Comparison of ENCODE assay signal across 9 cellular contexts in genomic region chr14:59869381-59870255, GRCh38. TPM values are rescaled to one million over a fixed set of nuclear protein-coding genes. Genes with fewer than 3 reads are reported as not detected.
DNase-seq lines count a peak whose midpoint lies in the region; ATAC-seq, FAIRE-seq and TF ChIP-seq lines count a peak whose summit lies in the region.
"Had no signal": no experiment of that assay in that cellular context is flagged by ENCODE, and none has a peak within 500 bp of the region (broad histone marks: within the 10 kb centered on the region; RNA-seq: fewer than 3 reads in every experiment).

No MANE protein-coding gene starts in this region.

- H3K9me3 ChIP-seq in PC-3 (ENCODE audit: low read length) (no peaks in the 10 kb centered on the region), gastrocnemius medialis (no peaks in the 10 kb centered on the region)

- H3K27me3 Mint-ChIP-seq in glutamatergic neuron (ENCODE audit: unreplicated experiment) = peaks cover 8% of the 10 kb centered on the region

- CTCF ChIA-PET in PC-3 (lab: Charles Lee) = no interaction called here

- DNase-seq in GM12891 (ENCODE audit: insufficient read length, low spot score) (peak; percentile 9), PC-3 (no peak), glutamatergic neuron (peak; percentile 51), gastrocnemius medialis (no peak), NAMALWA (ENCODE audit: low spot score) (no peak), mucosa of gallbladder (ENCODE audit: low spot score) (no peak)

- in situ Hi-C loops in gastrocnemius medialis (cut with MboI; ENCODE audit: low sequenced_read_pairs in 4 of 4) = no loop called here

- intact Hi-C loops in PC-3 (cut with micrococcal nuclease) = no loop called here
- intact Hi-C loops in gastrocnemius medialis (cut with DNase I; ENCODE audit: low total_unique reads) = no loop called here

- no peak for ATAC-seq in PC-3
- no peak for ATAC-seq in gastrocnemius medialis
- ATAC-seq in GM19023 (IDR thresholded peaks at IDR 0.05; ENCODE audit: unreplicated experiment) = no peak
- no peak for ATAC-seq in GM19035 (IDR thresholded peaks at IDR 0.05; ENCODE audit: unreplicated experiment)

- H3K27ac ChIP-seq in PC-3 (ENCODE audit: low read length) (no peak overlapping the region), gastrocnemius medialis (no peak overlapping the region)

- no peaks in the 10 kb centered on the region for H3K36me3 ChIP-seq in PC-3 (ENCODE audit: low read depth, low read length)
- no peaks in the 10 kb centered on the region for H3K36me3 ChIP-seq in gastrocnemius medialis

- H3K4me3 Mint-ChIP-seq in glutamatergic neuron (ENCODE audit: unreplicated experiment) = peak overlapping the region; percentile 81

- H3F3A ChIP-seq in PC-3 (ENCODE audit: low read length, unreplicated experiment) = no peaks in the 10 kb centered on the region

- H3K9me2 ChIP-seq in PC-3 (replicated peaks; ENCODE audit: low read length) = no peaks in the 10 kb centered on the region

- H3K27me3 ChIP-seq in PC-3 (ENCODE audit: low read length) = peaks cover 94% of the 10 kb centered on the region
- peaks cover 17 to 37% (median 24%) of the 10 kb centered on the region in 3 donors for H3K27me3 ChIP-seq in gastrocnemius medialis

- peak overlapping the region; percentile 69 for H3K4me3 ChIP-seq in PC-3 (ENCODE audit: low read length)
- H3K4me3 ChIP-seq in gastrocnemius medialis = peak overlapping the region; percentile 51 to 71 (median 56)

- TF ChIP-seq CTCF in PC-3 (conservative IDR thresholded peaks at IDR 0.05; ENCODE audit: low read depth, low read length) (no peak), glutamatergic neuron (IDR thresholded peaks at IDR 0.05; ENCODE audit: partially characterized antibody, unreplicated experiment) (no peak), gastrocnemius medialis (IDR thresholded peaks at IDR 0.05 in 4 of 5, conservative IDR thresholded peaks at IDR 0.05 in 1 of 5) (no peak)

- no peak overlapping the region for H3K9ac ChIP-seq in PC-3 (ENCODE audit: low read length)

- H3K4me2 ChIP-seq in PC-3 (ENCODE audit: low read length) = peak overlapping the region; percentile 93

- no peaks in the 10 kb centered on the region for H3K36me3 Mint-ChIP-seq in glutamatergic neuron (ENCODE audit: unreplicated experiment)

- FAIRE-seq in GM12891 (lab: Jason Lieb, UNC) = no peak

- POLR2A ChIA-PET in PC-3 (lab: Charles Lee; ENCODE audit: unreplicated experiment) = interaction anchor here (0.7 kb wide), 1 partner anchor 1231 kb away, joined by 5 read pairs; no protein-coding TSS in a partner anchor

- no peak overlapping the region for H3K27ac Mint-ChIP-seq in glutamatergic neuron (ENCODE audit: unreplicated experiment)

- TF ChIP-seq POLR2A in GM12891 (IDR thresholded peaks at IDR 0.05; ENCODE audit: low read depth, low read length) = no peak
- TF ChIP-seq POLR2A in gastrocnemius medialis (IDR thresholded peaks at IDR 0.05) = no peak

- H3K4me1 Mint-ChIP-seq in glutamatergic neuron (ENCODE audit: low read depth, unreplicated experiment) = no peaks in the 10 kb centered on the region

- H2AFZ ChIP-seq in PC-3 (ENCODE audit: low read length) = peak overlapping the region; percentile 90; the same call in 1 of the 2 replicates

- peaks cover 13% of the 10 kb centered on the region for H3K4me1 ChIP-seq in PC-3 (ENCODE audit: insufficient read depth, low read length)
- H3K4me1 ChIP-seq in gastrocnemius medialis = peaks cover 0 to 7% of the 10 kb centered on the region in 2 donors

- no peaks in the 10 kb centered on the region for H3K79me2 ChIP-seq in PC-3 (ENCODE audit: low read length)

- H4K20me1 ChIP-seq in PC-3 (ENCODE audit: low read length) = no peaks in the 10 kb centered on the region

- no TSS peak for BruUV-seq in PC-3 (replicated peaks; lab: Mats Ljungman, UMichigan)

- peaks cover 1% of the 10 kb centered on the region for H3K9me3 Mint-ChIP-seq in glutamatergic neuron (ENCODE audit: unreplicated experiment)

TF ChIP-seq in GM12891, 5 proteins besides CTCF, POLR2A, EP300 and RAD21:
- no peak for TF ChIP-seq TAF1 (IDR thresholded peaks at IDR 0.05; ENCODE audit: low read depth, low read length)
- TF ChIP-seq SPI1 (IDR thresholded peaks at IDR 0.05; ENCODE audit: low read depth, low read length) = no peak
- no peak for TF ChIP-seq POU2F2 (IDR thresholded peaks at IDR 0.05; ENCODE audit: low read depth, low read length)
- no peak for TF ChIP-seq PAX5 (IDR thresholded peaks at IDR 0.05; ENCODE audit: insufficient read depth, low read length, severe bottlenecking)
- no peak for TF ChIP-seq POLR2AphosphoS5 (IDR thresholded peaks at IDR 0.05; ENCODE audit: low read depth, low read length)

RNA-seq across cellular contexts. Expression of gene RTN1, which starts 1.0 kb away (rescaled TPM):
- polyA plus RNA-seq in GM12891 (2012; ENCODE audit: low read depth, missing spikeins) = 0.06 TPM
- 0.40 TPM in 1 of 2 replicates, not detected in the other for total RNA-seq in PC-3 (2014; rRNA removed)
- 518 TPM for total RNA-seq in glutamatergic neuron (ENCODE audit: unreplicated experiment)
- total RNA-seq in gastrocnemius medialis = 1 to 10 TPM; 1.4 to 2.5 (median 1.8) TPM
- 46.0 TPM for total RNA-seq in mucosa of gallbladder

RNA-seq across cellular contexts. Expression of gene LRRC9, which starts 50.3 kb away (rescaled TPM):
- not detected for polyA plus RNA-seq in GM12891 (2012; ENCODE audit: low read depth, missing spikeins)
- not detected in 2 replicates for total RNA-seq in PC-3 (2014; rRNA removed)
- 1.3 TPM for total RNA-seq in glutamatergic neuron (ENCODE audit: unreplicated experiment)
- under 1 TPM in 1 of 4 donors, not detected in 3; 0.22 TPM for total RNA-seq in gastrocnemius medialis
- total RNA-seq in mucosa of gallbladder = 0.37 TPM
- total RNA-seq: lung microvascular endothelial cell had no signal

Comparison
In these comparisons a context has a peak if more than half of its experiments do, and no peak if none do; other contexts are left out.
1. DNase-seq: peak in GM12891 (single experiment) and glutamatergic neuron (single experiment); none in PC-3 (single experiment), gastrocnemius medialis (0 of 2), NAMALWA (single experiment) and mucosa of gallbladder (single experiment).
2. RNA of gene RTN1, which starts 1.0 kb away (total RNA-seq): 518 TPM in glutamatergic neuron (single experiment) and 46.0 TPM in mucosa of gallbladder (single experiment); 1.4 to 2.5 TPM in gastrocnemius medialis and 0.40 TPM in PC-3; every median in the first group is over 10 times any median in the second.